Comparison of ENCODE assay signal across 16 cellular contexts in the genomic region with DNA sequence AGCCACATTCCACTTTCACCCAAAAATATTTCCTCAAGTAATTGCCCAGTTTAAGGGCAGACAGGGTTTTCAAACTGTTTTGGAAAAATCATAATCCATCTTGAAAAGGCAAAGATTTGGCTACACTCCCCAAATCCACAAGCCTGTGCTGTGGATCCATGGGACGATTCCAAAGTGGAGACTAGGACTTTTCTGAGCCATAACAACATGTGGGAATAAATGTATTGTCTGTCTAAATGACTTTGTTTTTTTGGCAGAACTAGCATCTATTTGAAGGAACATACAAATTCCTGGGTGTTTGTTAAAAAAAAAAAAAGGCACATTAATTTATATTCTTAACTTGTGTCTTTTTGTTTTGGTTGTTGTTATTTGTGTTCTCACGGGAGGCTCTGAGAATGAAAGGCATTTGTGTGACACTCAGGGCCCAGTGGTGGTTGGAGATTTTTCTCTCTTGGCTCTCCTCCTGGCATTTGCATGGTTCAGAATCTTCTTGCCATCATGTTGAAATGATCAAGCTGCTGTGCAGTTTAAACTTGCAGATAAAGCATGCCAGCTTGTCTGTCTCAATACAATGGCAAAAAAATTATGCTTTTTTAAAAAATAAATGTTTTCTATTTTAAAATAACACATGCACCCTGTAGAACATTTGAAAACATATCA.
"Had no signal": no experiment of that assay in that cellular context is flagged by ENCODE, and none has a peak within 500 bp of the region (broad histone marks: within the 10 kb centered on the region; RNA-seq: fewer than 3 reads in every experiment).

No MANE protein-coding gene starts in this region.

- H3K9me3 ChIP-seq: neutrophil, right lobe of liver, thoracic aorta, vagina had no signal

- H3K36me3 ChIP-seq: neutrophil, right lobe of liver, thoracic aorta, vagina had no signal

- H3K27ac ChIP-seq: neutrophil, right lobe of liver, thoracic aorta, vagina had no signal

- DNase-seq: activated B cell treated with CpG ODN at 0.5 μM for 24 hours; activated naive CD4-positive, alpha-beta T cell; activated T-cell treated with anti-CD3 and anti-CD28 coated beads for 4 hours; activated T-cell treated with anti-CD3 and anti-CD28 coated beads, Interleukin-2, amount 50 U/mL, for 72 hours; anterior cingulate cortex; effector memory CD4-positive, alpha-beta T cell; erythroblast; left ventricle myocardium superior; nephron progenitor cell; right lobe of liver; small intestine; stimulated activated CD4-positive, alpha-beta T cell treated with anti-CD3 and anti-CD28 coated beads, Interleukin-4, amount 100 ng/mL, for 24 hours; T-cell had no signal

- H3K4me3 ChIP-seq: right lobe of liver, thoracic aorta, vagina had no signal

- H3K4me1 ChIP-seq: right lobe of liver had no signal

- H3K27me3 ChIP-seq: right lobe of liver, vagina had no signal
